In the genomic region with DNA sequence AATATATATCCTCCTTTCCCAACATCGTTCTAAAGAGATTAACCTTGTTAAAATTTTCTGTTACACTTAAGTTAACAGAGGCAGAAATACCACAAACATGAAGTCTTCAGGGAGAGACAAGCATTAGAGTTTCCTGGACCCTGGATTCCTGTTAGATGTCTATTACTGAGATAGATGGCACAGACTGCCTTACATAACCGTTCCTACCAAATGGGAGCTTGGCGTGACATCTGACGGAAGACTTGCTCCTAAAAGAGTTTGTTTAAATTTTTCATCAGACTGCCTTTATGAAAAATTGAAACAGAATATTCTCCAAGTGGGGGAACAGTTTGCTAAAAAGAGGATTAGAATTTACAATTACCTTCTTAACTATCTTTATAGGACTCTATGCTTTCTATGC, we compare ENCODE assay signal across 24 cellular contexts. TPM values are rescaled to one million over a fixed set of nuclear protein-coding genes. Genes with fewer than 3 reads are reported as not detected.
DNase-seq lines count a peak whose midpoint lies in the region; ATAC-seq, FAIRE-seq and TF ChIP-seq lines count a peak whose summit lies in the region.
"Had no signal": no experiment of that assay in that cellular context is flagged by ENCODE, and none has a peak within 500 bp of the region (broad histone marks: within the 10 kb centered on the region; RNA-seq: fewer than 3 reads in every experiment).

No MANE protein-coding gene starts in this region.

- no peak for TF ChIP-seq POLR2A in gastroesophageal sphincter (IDR thresholded peaks at IDR 0.05)

- ATAC-seq in gastroesophageal sphincter (no peak), HG02763 (IDR thresholded peaks at IDR 0.05; ENCODE audit: unreplicated experiment) (no peak)
- no peak for ATAC-seq in naive thymus-derived CD8-positive, alpha-beta T cell
- ATAC-seq: A549, esophagus mucosa, left colon, T-helper 17 cell had no signal

- H3K79me2 ChIP-seq in ACC112 (ENCODE audit: control insufficient read depth, insufficient read depth, low read length, unreplicated experiment) = no peaks in the 10 kb centered on the region

- no peak overlapping the region for H3K4me3 ChIP-seq in ACC112 (ENCODE audit: low read depth, low read length)
- peak overlapping the region; percentile 11 for H3K4me3 ChIP-seq in adipocyte (ENCODE audit: low read length)
- H3K4me3 ChIP-seq in gastroesophageal sphincter = peak overlapping the region in 1 of 2 donors; percentile 17
- H3K4me3 ChIP-seq: A549; BLaER1 treated with 17β-estradiol and CSF1 and Interleukin-3, amounts not matched to agents 10 nM and 100 nM; upper lobe of left lung had no signal

- no peaks in the 10 kb centered on the region for H3K4me1 Mint-ChIP-seq in naive thymus-derived CD8-positive, alpha-beta T cell
- H3K4me1 Mint-ChIP-seq: activated naive CD4-positive, alpha-beta T cell treated with anti-CD3 and anti-CD28 coated beads, Interleukin-2, amount 50 U/mL, for 24 hours had no signal

- no peaks in the 10 kb centered on the region for H3K9me3 Mint-ChIP-seq in naive thymus-derived CD8-positive, alpha-beta T cell
- H3K9me3 Mint-ChIP-seq: activated naive CD4-positive, alpha-beta T cell treated with anti-CD3 and anti-CD28 coated beads, Interleukin-2, amount 50 U/mL, for 24 hours; neural crest cell had no signal

- no peak overlapping the region for H3K27ac Mint-ChIP-seq in naive thymus-derived CD8-positive, alpha-beta T cell
- H3K27ac Mint-ChIP-seq: activated naive CD4-positive, alpha-beta T cell treated with anti-CD3 and anti-CD28 coated beads, Interleukin-2, amount 50 U/mL, for 24 hours had no signal

- DNase-seq in adipocyte (ENCODE audit: low read depth) (no peak), pons (ENCODE audit: low spot score) (peak; percentile 78), frontal cortex (ENCODE audit: low spot score in 2 of 2) (no peak), iPS-NIHi7 (ENCODE audit: extremely low spot score) (no peak)
- no peak for DNase-seq in naive thymus-derived CD8-positive, alpha-beta T cell
- DNase-seq: activated CD4-positive, alpha-beta T cell treated with anti-CD3 and anti-CD28 coated beads for 4 hours; effector CD8-positive, alpha-beta T cell; left colon; NCI-H1092; NCI-H2081; NCI-H510A treated with DMSO at 0.1 percent for 48 hours; stimulated activated CD4-positive, alpha-beta T cell treated with anti-CD3 and anti-CD28 coated beads, Interleukin-4, amount 100 ng/mL, for 24 hours; stimulated activated naive CD4-positive, alpha-beta T cell treated with Interleukin-2 at 50 U/mL for 16 hours; T-helper 17 cell; upper lobe of left lung had no signal

- WGBS in gastroesophageal sphincter (ENCODE audit: low coverage in 1 of 2), 2 donors = 16 to 35% methylated on average over 4 of the region's 4 CpGs

- peaks cover 0 to 3% (median 0%) of the 10 kb centered on the region in 5 donors for H3K27me3 Mint-ChIP-seq in naive thymus-derived CD8-positive, alpha-beta T cell
- H3K27me3 Mint-ChIP-seq: activated naive CD4-positive, alpha-beta T cell treated with anti-CD3 and anti-CD28 coated beads, Interleukin-2, amount 50 U/mL, for 24 hours; T-helper 17 cell had no signal

- FAIRE-seq in frontal cortex (lab: Jason Lieb, UNC) = no peak
- FAIRE-seq: A549 had no signal

- H3K9me3 ChIP-seq in adipocyte (ENCODE audit: control insufficient read depth, low read length) (no peaks in the 10 kb centered on the region), gastroesophageal sphincter (no peaks in the 10 kb centered on the region)
- H3K9me3 ChIP-seq: A549; ascending aorta; BLaER1 treated with 17β-estradiol and CSF1 and Interleukin-3, amounts not matched to agents 10 nM and 100 nM; upper lobe of left lung had no signal

- no peak for TF ChIP-seq CTCF in gastroesophageal sphincter (IDR thresholded peaks at IDR 0.05)

- H3K27ac ChIP-seq in ACC112 (ENCODE audit: low read depth, low read length) (no peak overlapping the region), gastroesophageal sphincter (peak overlapping the region; percentile 36 to 60 (median 52))
- H3K27ac ChIP-seq: A549; ascending aorta; BLaER1 treated with 17β-estradiol and CSF1 and Interleukin-3, amounts not matched to agents 10 nM and 100 nM; upper lobe of left lung had no signal

- no peak for TF ChIP-seq EP300 in gastroesophageal sphincter (IDR thresholded peaks at IDR 0.05)

- H3K36me3 Mint-ChIP-seq in naive thymus-derived CD8-positive, alpha-beta T cell = no peaks in the 10 kb centered on the region

- H3K4me1 ChIP-seq in ACC112 (ENCODE audit: control insufficient read depth, insufficient read depth, low read length, unreplicated experiment) (peaks cover 6% of the 10 kb centered on the region), adipocyte (ENCODE audit: control insufficient read depth, insufficient read depth, low read length) (peaks cover 12% of the 10 kb centered on the region), gastroesophageal sphincter (peaks cover 0 to 44% (median 2%) of the 10 kb centered on the region in 3 donors)
- H3K4me1 ChIP-seq: A549; ascending aorta; BLaER1 treated with 17β-estradiol and CSF1 and Interleukin-3, amounts not matched to agents 10 nM and 100 nM; upper lobe of left lung had no signal

- H3K36me3 ChIP-seq in ACC112 (ENCODE audit: insufficient read depth, low read length) = no peaks in the 10 kb centered on the region
- H3K36me3 ChIP-seq in adipocyte (ENCODE audit: control insufficient read depth, insufficient read depth, low read length, severe bottlenecking) = no peaks in the 10 kb centered on the region
- H3K36me3 ChIP-seq in gastroesophageal sphincter = no peaks in the 10 kb centered on the region
- H3K36me3 ChIP-seq: ascending aorta; BLaER1 treated with 17β-estradiol and CSF1 and Interleukin-3, amounts not matched to agents 10 nM and 100 nM; upper lobe of left lung had no signal

- no peak overlapping the region for H3K4me3 Mint-ChIP-seq in naive thymus-derived CD8-positive, alpha-beta T cell
- H3K4me3 Mint-ChIP-seq: activated naive CD4-positive, alpha-beta T cell treated with anti-CD3 and anti-CD28 coated beads, Interleukin-2, amount 50 U/mL, for 24 hours; neural crest cell; T-helper 17 cell had no signal

- H3K27me3 ChIP-seq in ACC112 (ENCODE audit: insufficient read depth, low read length) (no peaks in the 10 kb centered on the region), adipocyte (replicated peaks; ENCODE audit: control insufficient read depth, insufficient read depth, low read length) (no peaks in the 10 kb centered on the region), gastroesophageal sphincter (no peaks in the 10 kb centered on the region)
- H3K27me3 ChIP-seq: ascending aorta; BLaER1 treated with 17β-estradiol and CSF1 and Interleukin-3, amounts not matched to agents 10 nM and 100 nM; upper lobe of left lung had no signal

- POLR2A ChIA-PET in naive thymus-derived CD8-positive, alpha-beta T cell (lab: Charles Lee) = no interaction called here

- H3K9ac ChIP-seq in adipocyte (ENCODE audit: low read length) = no peak overlapping the region
- H3K9ac ChIP-seq: BLaER1 treated with 17β-estradiol and CSF1 and Interleukin-3, amounts not matched to agents 10 nM and 100 nM had no signal

- peak overlapping the region; percentile 21 for H2AFZ ChIP-seq in ACC112 (ENCODE audit: low read length, unreplicated experiment)

RNA-seq across cellular contexts. Expression of gene ANK3, which starts 22.7 kb away (rescaled TPM):
- total RNA-seq in gastroesophageal sphincter (10 to 100 TPM; 21.1 to 61.5 (median 38.9) TPM), frontal cortex (205 TPM)
- 1 to 10 TPM; 1.6 TPM for total RNA-seq in naive thymus-derived CD8-positive, alpha-beta T cell
- polyA plus RNA-seq in naive thymus-derived CD8-positive, alpha-beta T cell = 1 to 10 TPM; 1.2 to 9.0 (median 4.3) TPM

Comparison
In these comparisons a context has a peak if more than half of its experiments do, and no peak if none do; other contexts are left out.
1. RNA of gene ANK3, which starts 22.7 kb away (total RNA-seq): 205 TPM in frontal cortex (single experiment) and 21.1 to 61.5 TPM in gastroesophageal sphincter; 1.6 TPM in naive thymus-derived CD8-positive, alpha-beta T cell; every median in the first group is over 4 times any median in the second.